In genomic region chr16:89860747-89861304, GRCh38 we compare ENCODE assay signal across 8 cellular contexts. TPM values are rescaled to one million over a fixed set of nuclear protein-coding genes. Genes with fewer than 3 reads are reported as not detected.
DNase-seq lines count a peak whose midpoint lies in the region; ATAC-seq and TF ChIP-seq lines count a peak whose summit lies in the region.

No MANE protein-coding gene starts in this region.

- H3K9ac ChIP-seq in OCI-LY3 (ENCODE audit: low read length): no peak overlapping the region
- H3K9ac ChIP-seq in neural cell (ENCODE audit: low read length): no peak overlapping the region

- DNase-seq in AG08396 (ENCODE audit: low spot score) (peak; percentile 92), GM20000 (ENCODE audit: low spot score) (peak; percentile 95), epithelial cell of proximal tubule (ENCODE audit: low read depth) (no peak), superior temporal gyrus (ENCODE audit: extremely low spot score) (peak; percentile 30)
- DNase-seq in activated CD8-positive, alpha-beta memory T cell treated with anti-CD3 and anti-CD28 coated beads, Interleukin-2, amount 50 U/mL, for 48 hours: peak; percentile 94

- H3K4me2 ChIP-seq in OCI-LY3 (ENCODE audit: low read length) (peak overlapping the region; percentile 86), neural cell (ENCODE audit: low read length) (no peak overlapping the region)

- H3K4me3 ChIP-seq in OCI-LY3 (ENCODE audit: low read length) (peak overlapping the region; percentile 63), epithelial cell of proximal tubule (ENCODE audit: low read depth, low read length) (no peak overlapping the region), neural cell (ENCODE audit: low read length) (no peak overlapping the region)

- no peaks in the 10 kb centered on the region for H3K9me2 ChIP-seq in neural cell (ENCODE audit: insufficient read depth, low read length)

- H3K79me2 ChIP-seq in OCI-LY3 (ENCODE audit: low read length) (no peaks in the 10 kb centered on the region), neural cell (replicated peaks; ENCODE audit: insufficient read depth, low read length) (no peaks in the 10 kb centered on the region)

- H3K36me3 ChIP-seq in OCI-LY3 (replicated peaks; ENCODE audit: low read depth, low read length): no peaks in the 10 kb centered on the region
- H3K36me3 ChIP-seq in neural cell (ENCODE audit: insufficient read depth, low read length): peaks cover 13% of the 10 kb centered on the region

- H3K27ac ChIP-seq in OCI-LY3 (ENCODE audit: low read length) (no peak overlapping the region), neural cell (ENCODE audit: low read length) (no peak overlapping the region)

- peaks cover 28% of the 10 kb centered on the region for H3K27me3 ChIP-seq in OCI-LY3 (ENCODE audit: low read depth, low read length)
- no peaks in the 10 kb centered on the region for H3K27me3 ChIP-seq in neural cell (ENCODE audit: insufficient read depth, low read depth, low read length)

- H4K20me1 ChIP-seq in OCI-LY3 (ENCODE audit: insufficient read depth, low read length) (no peaks in the 10 kb centered on the region), neural cell (ENCODE audit: insufficient read depth) (no peaks in the 10 kb centered on the region)

- TF ChIP-seq EP300 in neural cell (conservative IDR thresholded peaks at IDR 0.05; ENCODE audit: poor library complexity, severe bottlenecking): no peak

- peaks cover 28% of the 10 kb centered on the region for H3K4me1 ChIP-seq in OCI-LY3 (ENCODE audit: low read length)

- no peaks in the 10 kb centered on the region for H3F3A ChIP-seq in neural cell (ENCODE audit: insufficient read depth, low read length, poor library complexity, severe bottlenecking)

- peak; percentile 82 for TF ChIP-seq RAD21 in neural cell (conservative IDR thresholded peaks at IDR 0.05)

- TF ChIP-seq CTCF in GM20000 (IDR thresholded peaks at IDR 0.05; ENCODE audit: extremely low read depth, missing control alignments) (peak; percentile 100), OCI-LY3 (IDR thresholded peaks at IDR 0.05; ENCODE audit: low read depth, low read length) (peak; percentile 93), epithelial cell of proximal tubule (conservative IDR thresholded peaks at IDR 0.05; ENCODE audit: low read depth, low read length) (peak; percentile 94), neural cell (IDR thresholded peaks at IDR 0.05; ENCODE audit: poor library complexity, severe bottlenecking) (peak; percentile 85)

- no peak for ATAC-seq in GM19455 (IDR thresholded peaks at IDR 0.05; ENCODE audit: unreplicated experiment)

- H2AFZ ChIP-seq in OCI-LY3 (ENCODE audit: low read depth, low read length): 0 out of 2 replicates have a peak overlapping the region, but pooled peaks have one; percentile 2
- no peak overlapping the region for H2AFZ ChIP-seq in neural cell (ENCODE audit: low read depth, low read length)

- H3K9me3 ChIP-seq in OCI-LY3 (ENCODE audit: insufficient read depth, low read length): no peaks in the 10 kb centered on the region
- no peaks in the 10 kb centered on the region for H3K9me3 ChIP-seq in neural cell (ENCODE audit: low read length)

TF ChIP-seq in neural cell, 6 proteins besides CTCF, POLR2A, EP300 and RAD21:
- TF ChIP-seq SMC3 (conservative IDR thresholded peaks at IDR 0.05; ENCODE audit: poor library complexity): peak; percentile 72
- TF ChIP-seq REST (IDR thresholded peaks at IDR 0.05; ENCODE audit: borderline replicate concordance): no peak

RNA-seq across cellular contexts. Expression of gene TCF25, which starts 12.6 kb away (rescaled TPM):
- 118 and 192 TPM in 2 replicates for total RNA-seq in epithelial cell of proximal tubule
- polyA plus RNA-seq in neural cell: 200 and 240 TPM in 2 replicates
- polyA minus RNA-seq in neural cell: 172 and 202 TPM in 2 replicates

RNA-seq across cellular contexts. Expression of gene SPIRE2, which starts 32.6 kb away (rescaled TPM):
- 2.8 and 3.5 TPM in 2 replicates for total RNA-seq in epithelial cell of proximal tubule
- polyA plus RNA-seq in neural cell: 45.0 and 54.1 TPM in 2 replicates
- 26.5 and 29.2 TPM in 2 replicates for polyA minus RNA-seq in neural cell

RNA-seq across cellular contexts. Expression of gene FANCA, which starts 44.4 kb away (rescaled TPM):
- total RNA-seq in epithelial cell of proximal tubule: 22.1 and 34.6 TPM in 2 replicates
- polyA plus RNA-seq in neural cell: 10.2 and 13.3 TPM in 2 replicates
- polyA minus RNA-seq in neural cell: 14.5 and 16.8 TPM in 2 replicates

RNA-seq across cellular contexts. Expression of gene MC1R, which starts 57.8 kb away (rescaled TPM):
- total RNA-seq in epithelial cell of proximal tubule: 2.5 and 3.5 TPM in 2 replicates
- polyA plus RNA-seq in neural cell: 21.3 and 27.6 TPM in 2 replicates
- 9.3 and 10.3 TPM in 2 replicates for polyA minus RNA-seq in neural cell
